In the genomic region with DNA sequence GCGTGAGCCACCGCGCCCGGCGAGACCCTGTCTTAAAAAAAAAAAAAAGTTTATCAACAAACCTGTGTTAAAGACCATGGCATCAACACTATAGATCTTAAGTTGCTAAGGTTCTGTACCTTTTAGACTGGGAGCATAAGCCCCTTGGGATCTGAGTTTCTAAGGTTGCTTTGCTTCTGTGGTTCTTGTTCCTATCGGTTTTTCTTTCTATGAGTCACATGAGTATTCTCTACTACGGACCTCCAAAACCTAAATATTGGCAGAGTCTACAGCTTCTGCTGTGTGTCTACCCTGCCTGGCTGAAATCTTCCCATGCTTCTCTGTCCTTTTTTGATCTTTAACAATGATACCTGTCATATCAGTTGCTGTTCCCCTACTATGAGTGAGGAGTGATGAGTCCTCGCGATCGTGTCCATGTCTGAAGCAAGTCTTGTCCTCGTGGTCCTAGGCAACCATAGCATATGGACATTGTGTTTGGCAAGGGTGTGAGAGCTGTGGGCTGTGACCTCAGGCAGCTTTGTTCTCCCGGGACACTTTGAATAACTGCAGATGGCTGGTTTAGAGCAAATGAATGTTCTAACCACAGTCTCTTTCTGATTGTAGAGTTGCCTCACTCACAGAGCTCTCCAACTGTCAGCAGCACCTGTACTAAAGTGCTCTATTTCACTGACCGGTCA, we compare ENCODE assay signal across 9 cellular contexts. TPM values are rescaled to one million over a fixed set of nuclear protein-coding genes. Genes with fewer than 3 reads are reported as not detected.
DNase-seq lines count a peak whose midpoint lies in the region; ATAC-seq and TF ChIP-seq lines count a peak whose summit lies in the region.
"Had no signal": no experiment of that assay in that cellular context is flagged by ENCODE, and none has a peak within 500 bp of the region (broad histone marks: within the 10 kb centered on the region; RNA-seq: fewer than 3 reads in every experiment).

No MANE protein-coding gene starts in this region.

- WGBS in right cardiac atrium = 72% methylated on average over 13 of the region's 13 CpGs

- DNase-seq in GM13976 (ENCODE audit: low spot score) = peak; percentile 47
- peak; percentile 76 for DNase-seq in LHCN-M2 (ENCODE audit: low read depth)
- DNase-seq in right cardiac atrium = peak in 1 of 3 donors; percentile 43
- no peak for DNase-seq in left colon
- DNase-seq in NAMALWA (ENCODE audit: low spot score) = no peak
- DNase-seq in NCI-H146 (lab: John Stamatoyannopoulos, UW) = no peak
- DNase-seq in putamen (ENCODE audit: low spot score) = no peak

- no peaks in the 10 kb centered on the region for H3K9me3 ChIP-seq in right cardiac atrium (ENCODE audit: control insufficient read depth, low read length)

- H3K27me3 ChIP-seq in right cardiac atrium (ENCODE audit: control insufficient read depth, insufficient read depth) = no peaks in the 10 kb centered on the region

- peak overlapping the region; percentile 49 for H3K27ac ChIP-seq in right cardiac atrium (ENCODE audit: low read length)

- in situ Hi-C loops in GM13976 (cut with MboI; ENCODE audit: low sequenced_read_pairs, unreplicated experiment) = no loop called here

- ATAC-seq in GM21737 (IDR thresholded peaks at IDR 0.05; ENCODE audit: unreplicated experiment) (peak; percentile 73), right cardiac atrium (peak; percentile 47 to 65), left colon (no peak)

- intact Hi-C loops in right cardiac atrium (cut with DNase I) = no loop called here
- intact Hi-C loops in left colon (cut with DNase I, micrococcal nuclease) = no loop called here

- no peak for TF ChIP-seq CTCF in GM13976 (IDR thresholded peaks at IDR 0.05; ENCODE audit: borderline replicate concordance, control extremely low read depth, extremely low read depth, insufficient read depth, missing control alignments)

- H3K4me1 ChIP-seq in right cardiac atrium (ENCODE audit: control insufficient read depth, insufficient read depth, low read length) = peaks cover 6% of the 10 kb centered on the region

- H3K4me3 ChIP-seq in right cardiac atrium (ENCODE audit: low read length) = no peak overlapping the region
- H3K4me3 ChIP-seq: lung had no signal

RNA-seq across cellular contexts. Expression of a gene that starts 9.0 kb away (rescaled TPM):
- total RNA-seq in LHCN-M2 (2014; rRNA removed) (45.2 and 47.6 TPM in 2 replicates), right cardiac atrium (100 to 1,000 TPM in 2 of 4 donors, 10 to 100 TPM in 2; 91.4 to 117 (median 102) TPM), left colon (10 to 100 TPM; 51.1 to 75.3 TPM)
- 16.4 TPM for polyA plus RNA-seq in LHCN-M2 (2012)
- polyA plus RNA-seq in right cardiac atrium = 53.7 TPM

RNA-seq across cellular contexts. Expression of a gene that starts 57.6 kb away (rescaled TPM):
- 1.5 and 2.0 TPM in 2 replicates for total RNA-seq in LHCN-M2 (2014; rRNA removed)
- polyA plus RNA-seq in LHCN-M2 (2012) = 0.78 TPM
- 1 to 10 TPM; 1.2 to 1.8 (median 1.6) TPM for total RNA-seq in right cardiac atrium
- 1.8 TPM for polyA plus RNA-seq in right cardiac atrium
- under 1 TPM; 0.92 to 0.98 TPM for total RNA-seq in left colon

RNA-seq across cellular contexts. Expression of a gene that starts 57.9 kb away (rescaled TPM):
- total RNA-seq in LHCN-M2 (2014; rRNA removed) = 15.4 and 27.5 TPM in 2 replicates
- polyA plus RNA-seq in LHCN-M2 (2012) = 11.3 TPM
- total RNA-seq in right cardiac atrium = 1 to 10 TPM; 8.0 to 9.8 (median 8.3) TPM
- 5.0 TPM for polyA plus RNA-seq in right cardiac atrium
- 10 to 100 TPM; 13.5 to 13.9 TPM for total RNA-seq in left colon

Comparison
In these comparisons a context has a peak if more than half of its experiments do, and no peak if none do; other contexts are left out.
1. DNase-seq: peak in GM13976 (single experiment) and LHCN-M2 (single experiment); none in left colon (0 of 2), NAMALWA (single experiment), NCI-H146 (single experiment) and putamen (single experiment).